Comparison of ENCODE assay signal across 31 cellular contexts in the genomic region with DNA sequence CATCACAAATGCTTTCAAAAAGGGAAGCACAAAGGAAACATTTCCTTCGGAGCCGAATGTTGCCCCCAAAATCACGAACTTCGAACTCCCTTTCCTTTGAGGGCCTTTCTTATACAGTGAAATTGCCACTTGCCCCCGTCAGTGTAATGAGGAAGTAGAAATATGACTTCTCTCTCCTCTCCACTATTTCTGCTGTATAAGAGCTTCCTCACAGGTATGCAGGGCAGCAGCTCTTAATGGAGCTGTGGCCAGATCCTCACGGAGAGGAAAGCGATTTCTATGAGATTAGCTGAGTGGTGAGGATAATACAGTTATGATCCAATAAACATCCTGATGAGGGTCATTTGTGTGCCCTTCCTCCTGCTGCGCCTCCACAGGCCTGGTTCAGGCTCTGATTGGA. TPM values are rescaled to one million over a fixed set of nuclear protein-coding genes. Genes with fewer than 3 reads are reported as not detected.
DNase-seq lines count a peak whose midpoint lies in the region; ATAC-seq and TF ChIP-seq lines count a peak whose summit lies in the region.
"Had no signal": no experiment of that assay in that cellular context is flagged by ENCODE, and none has a peak within 500 bp of the region (broad histone marks: within the 10 kb centered on the region; RNA-seq: fewer than 3 reads in every experiment).

No MANE protein-coding gene starts in this region.

- H3K36me3 ChIP-seq in NT2/D1 (ENCODE audit: insufficient read depth, insufficient read length, low read length): peaks cover 24% of the 10 kb centered on the region
- H3K36me3 ChIP-seq: ovary, thyroid gland had no signal

- peak overlapping the region; percentile 34 for H3K9ac ChIP-seq in NT2/D1 (ENCODE audit: insufficient read length, low read depth)

- no peak overlapping the region for H3K4me3 ChIP-seq in NT2/D1 (ENCODE audit: insufficient read length, low read depth)
- H3K4me3 ChIP-seq: ovary, PC-9, stomach, thyroid gland had no signal

- H3K27me3 Mint-ChIP-seq in brain: no peaks in the 10 kb centered on the region
- no peaks in the 10 kb centered on the region for H3K27me3 Mint-ChIP-seq in neural crest cell (ENCODE audit: low read depth)
- peaks cover 15% of the 10 kb centered on the region for H3K27me3 Mint-ChIP-seq in mesothelial cell of epicardium (ENCODE audit: low read depth)
- H3K27me3 Mint-ChIP-seq: activated CD8-positive, alpha-beta T cell treated with anti-CD3 and anti-CD28 coated beads for 36 hours had no signal

- H3K36me3 Mint-ChIP-seq in brain: no peaks in the 10 kb centered on the region
- H3K36me3 Mint-ChIP-seq in neural crest cell (ENCODE audit: low read depth): peaks cover 4% of the 10 kb centered on the region
- H3K36me3 Mint-ChIP-seq in mesothelial cell of epicardium: peaks cover 26% of the 10 kb centered on the region

- H3K9me3 ChIP-seq in NT2/D1 (ENCODE audit: insufficient read depth, low read length): no peaks in the 10 kb centered on the region
- H3K9me3 ChIP-seq: ovary, thyroid gland had no signal

- H3K4me1 Mint-ChIP-seq in brain (peaks cover 74% of the 10 kb centered on the region), neural crest cell (peaks cover 40% of the 10 kb centered on the region), mesothelial cell of epicardium (peaks cover 27% of the 10 kb centered on the region)
- H3K4me1 Mint-ChIP-seq: natural killer cell had no signal

- peaks cover 4% of the 10 kb centered on the region for H3K4me1 ChIP-seq in NT2/D1 (ENCODE audit: insufficient read depth, insufficient read length)

- TF ChIP-seq CTCF in brain (conservative IDR thresholded peaks at IDR 0.05): no peak
- no peak for TF ChIP-seq CTCF in neural crest cell (conservative IDR thresholded peaks at IDR 0.05)
- no peak for TF ChIP-seq CTCF in mesothelial cell of epicardium (IDR thresholded peaks at IDR 0.05; ENCODE audit: unreplicated experiment)

- ATAC-seq in HG02885 (IDR thresholded peaks at IDR 0.05; ENCODE audit: poor library complexity, unreplicated experiment): no peak
- ATAC-seq: activated CD8-positive, alpha-beta T cell treated with anti-CD3 and anti-CD28 coated beads for 36 hours; activated naive CD4-positive, alpha-beta T cell treated with anti-CD3 and anti-CD28 coated beads, Interleukin-2, amount 50 U/mL, for 72 hours; CD8-positive, alpha-beta T cell had no signal

- DNase-seq in NOMO-1 (lab: John Stamatoyannopoulos, UW; ENCODE audit: unreplicated experiment in 2 of 2): peak; percentile 20 to 48
- no peak for DNase-seq in NOMO-1 treated with dmso at 0.1 percent for 144 hours (lab: John Stamatoyannopoulos, UW; ENCODE audit: unreplicated experiment)
- DNase-seq in NT2/D1 (ENCODE audit: low read depth, low spot score): no peak
- DNase-seq in neural crest cell (ENCODE audit: low read depth, low spot score): no peak
- DNase-seq in foreskin melanocyte: no peak
- no peak for DNase-seq in mesothelial cell of epicardium (ENCODE audit: low spot score in 2 of 2, unreplicated experiment in 2 of 2)
- DNase-seq: activated CD4-positive, alpha-beta T cell treated with anti-CD3 and anti-CD28 coated beads for 1 hour; activated CD8-positive, alpha-beta T cell treated with anti-CD3 and anti-CD28 coated beads for 36 hours; CD8-positive, alpha-beta T cell; DMS 273 treated with DMSO at 0.1 percent for 48 hours; GOT3; islet precursor cell; Karpas-422; natural killer cell; NCI-H1092; NCI-H187 treated with DMSO at 0.1 percent for 48 hours; NCI-H2171 treated with DMSO at 0.1 percent for 48 hours; NCI-H526 treated with DMSO at 0.1 percent for 48 hours; ovary; PC-9; SHP77 treated with DMSO at 0.1 percent for 48 hours; small intestine; stimulated activated CD8-positive, alpha-beta memory T cell treated with anti-CD3 and anti-CD28 coated beads, Interleukin-4, amount 100 ng/mL, for 48 hours; stomach; thyroid gland had no signal

- no peaks in the 10 kb centered on the region for H3K9me3 Mint-ChIP-seq in brain
- no peaks in the 10 kb centered on the region for H3K9me3 Mint-ChIP-seq in neural crest cell
- peaks cover 4% of the 10 kb centered on the region for H3K9me3 Mint-ChIP-seq in mesothelial cell of epicardium
- H3K9me3 Mint-ChIP-seq: activated naive CD4-positive, alpha-beta T cell treated with anti-CD3 and anti-CD28 coated beads, Interleukin-2, amount 50 U/mL, for 72 hours; activated T-helper 2 cell treated with anti-CD3 and anti-CD28 coated beads, Interferon-gamma antibody, Interleukin-2, Interleukin-4, amounts not matched to agents 10 μg/mL and 5 μg/mL and 100 μg/mL, durations not matched to agents 14 hours and 24 hours and 36 hours; natural killer cell had no signal

- peak overlapping the region; percentile 40 to 92 (median 80) for H3K27ac Mint-ChIP-seq in brain
- no peak overlapping the region for H3K27ac Mint-ChIP-seq in neural crest cell (ENCODE audit: unreplicated experiment)
- no peak overlapping the region for H3K27ac Mint-ChIP-seq in mesothelial cell of epicardium
- H3K27ac Mint-ChIP-seq: activated CD8-positive, alpha-beta T cell treated with anti-CD3 and anti-CD28 coated beads for 36 hours; activated naive CD4-positive, alpha-beta T cell treated with anti-CD3 and anti-CD28 coated beads, Interleukin-2, amount 50 U/mL, for 72 hours; activated T-helper 2 cell treated with anti-CD3 and anti-CD28 coated beads, Interferon-gamma antibody, Interleukin-2, Interleukin-4, amounts not matched to agents 10 μg/mL and 5 μg/mL and 100 μg/mL, durations not matched to agents 14 hours and 24 hours and 36 hours; CD8-positive, alpha-beta T cell; natural killer cell had no signal

- H3K27me3 ChIP-seq in NT2/D1 (ENCODE audit: insufficient read depth, insufficient read length): no peaks in the 10 kb centered on the region
- H3K27me3 ChIP-seq: ovary, stomach, thyroid gland had no signal

- H3K4me3 Mint-ChIP-seq in brain: peak overlapping the region in 3 of 5 experiments; percentile 29 to 79 (median 39)
- H3K4me3 Mint-ChIP-seq in neural crest cell: peak overlapping the region; percentile 56
- no peak overlapping the region for H3K4me3 Mint-ChIP-seq in mesothelial cell of epicardium
- H3K4me3 Mint-ChIP-seq: activated CD8-positive, alpha-beta T cell treated with anti-CD3 and anti-CD28 coated beads for 36 hours; CD8-positive, alpha-beta T cell; natural killer cell had no signal

RNA-seq across cellular contexts. Expression of gene CPNE5, which starts 10.8 kb away (rescaled TPM):
- 22.9 TPM for polyA plus RNA-seq in brain (ENCODE audit: insufficient read depth, low read depth, low replicate concordance)
- total RNA-seq in neural crest cell: 0.54 and 1.0 TPM in 2 replicates
- total RNA-seq in mesothelial cell of epicardium: 0.51 to 1.7 TPM (median 1.2 TPM) in 3 replicates
- total RNA-seq: bronchial epithelial cell, fibroblast of lung had no signal

RNA-seq across cellular contexts. Expression of gene PPIL1, which starts 24.6 kb away (rescaled TPM):
- 36.9 TPM for polyA plus RNA-seq in brain (ENCODE audit: insufficient read depth, low read depth, low replicate concordance)
- total RNA-seq in neural crest cell (82.8 and 84.9 TPM in 2 replicates), mesothelial cell of epicardium (32.7 to 34.3 TPM (median 34.2 TPM) in 3 replicates)

RNA-seq across cellular contexts. Expression of gene C6orf89, which starts 35.8 kb away (rescaled TPM):
- 72.4 TPM for polyA plus RNA-seq in brain (ENCODE audit: insufficient read depth, low read depth, low replicate concordance)
- total RNA-seq in neural crest cell (29.0 and 32.3 TPM in 2 replicates), mesothelial cell of epicardium (39.1 to 42.0 TPM (median 39.7 TPM) in 3 replicates)

Comparison
In these comparisons a context has a peak if more than half of its experiments do, and no peak if none do; other contexts are left out.
1. DNase-seq: peak in NOMO-1 (2 of 2); none in NOMO-1 treated with dmso at 0.1 percent for 144 hours (single experiment), NT2/D1 (single experiment), neural crest cell (single experiment), foreskin melanocyte (single experiment) and mesothelial cell of epicardium (0 of 2).
2. H3K27ac Mint-ChIP-seq: peak in brain (5 of 5); none in neural crest cell (single experiment) and mesothelial cell of epicardium (single experiment).